9 cellular contexts compared by ENCODE assay signal in the genomic region with DNA sequence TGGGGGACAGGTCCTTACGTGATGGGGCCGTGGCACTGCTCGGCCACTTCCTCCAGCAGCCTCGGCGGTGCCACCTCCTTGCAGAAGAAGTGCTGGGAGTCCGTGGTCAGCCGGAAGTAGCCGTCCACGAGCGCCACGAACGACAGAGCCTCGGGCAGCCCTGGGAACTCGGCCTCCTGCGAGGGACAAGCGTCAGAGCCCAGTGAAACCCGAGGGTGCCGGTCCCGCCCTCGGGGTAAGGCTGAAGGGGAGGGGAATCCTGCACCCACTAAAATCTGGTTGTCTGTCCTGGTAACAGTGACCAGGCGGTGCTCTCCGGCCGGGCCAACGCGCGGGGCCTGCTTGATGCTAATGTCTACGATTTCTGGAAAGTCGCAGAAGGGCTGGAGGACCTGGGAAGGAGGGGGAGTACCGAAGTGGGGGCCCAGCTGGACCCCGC. TPM values are rescaled to one million over a fixed set of nuclear protein-coding genes. Genes with fewer than 3 reads are reported as not detected.
A peak's percentile ranks its signal among the peaks of the same experiment; 100 is the strongest.
DNase-seq lines count a peak whose midpoint lies in the region; ATAC-seq and TF ChIP-seq lines count a peak whose summit lies in the region.
"Had no signal": no experiment of that assay in that cellular context is flagged by ENCODE, and none has a peak within 500 bp of the region (broad histone marks: within the 10 kb centered on the region; RNA-seq: fewer than 3 reads in every experiment).

No MANE protein-coding gene starts in this region.

- no peak for TF ChIP-seq POLR2A in spleen (IDR thresholded peaks at IDR 0.05)

- no peak overlapping the region for H3K27ac Mint-ChIP-seq in activated CD8-positive, alpha-beta T cell treated with anti-CD3 and anti-CD28 coated beads for 36 hours

- peaks cover 73% of the 10 kb centered on the region for H3K36me3 Mint-ChIP-seq in activated CD8-positive, alpha-beta T cell treated with anti-CD3 and anti-CD28 coated beads for 36 hours (ENCODE audit: low read depth)

- DNase-seq in NCI-H2227 (lab: John Stamatoyannopoulos, UW; ENCODE audit: unreplicated experiment): peak; percentile 35
- DNase-seq in NCI-H2227 treated with DMSO at 0.1 percent for 48 hours (lab: John Stamatoyannopoulos, UW): no peak
- DNase-seq in right atrium auricular region (ENCODE audit: low spot score): no peak
- DNase-seq in spleen: peak; percentile 73
- no peak for DNase-seq in activated CD8-positive, alpha-beta T cell treated with anti-CD3 and anti-CD28 coated beads for 36 hours
- no peak for DNase-seq in pons (ENCODE audit: low spot score)

- peak overlapping the region; percentile 23 to 27 for H3K4me3 ChIP-seq in right atrium auricular region
- H3K4me3 ChIP-seq in spleen: no peak overlapping the region

- H3K36me3 ChIP-seq in right atrium auricular region (no peaks in the 10 kb centered on the region), spleen (peaks cover 4 to 83% (median 79%) of the 10 kb centered on the region in 6 donors)

- H3K4me3 Mint-ChIP-seq in activated CD8-positive, alpha-beta T cell treated with anti-CD3 and anti-CD28 coated beads for 36 hours: no peak overlapping the region

- 77 to 88% (median 85%) methylated on average over 23 to 30 of the region's 30 CpGs for WGBS in spleen, 5 donors

- no peak for ATAC-seq in activated CD8-positive, alpha-beta T cell treated with anti-CD3 and anti-CD28 coated beads for 36 hours

- H3K9me3 ChIP-seq in right atrium auricular region (no peaks in the 10 kb centered on the region), spleen (no peaks in the 10 kb centered on the region)

- peaks cover 40% of the 10 kb centered on the region for H3K4me1 Mint-ChIP-seq in activated CD8-positive, alpha-beta T cell treated with anti-CD3 and anti-CD28 coated beads for 36 hours (ENCODE audit: low read depth)

- intact Hi-C loops in spleen (cut with DNase I; ENCODE audit: low total_unique reads): no loop called here
- intact Hi-C loops in activated CD8-positive, alpha-beta T cell treated with anti-CD3 and anti-CD28 coated beads for 36 hours (cut with micrococcal nuclease): no loop called here

- no peak overlapping the region for H3K27ac ChIP-seq in right atrium auricular region
- H3K27ac ChIP-seq in spleen: peak overlapping the region in 1 of 8 donors; percentile 98

- H3K27me3 Mint-ChIP-seq in activated CD8-positive, alpha-beta T cell treated with anti-CD3 and anti-CD28 coated beads for 36 hours: no peaks in the 10 kb centered on the region

- H3K4me1 ChIP-seq in right atrium auricular region (peaks cover 0 to 16% of the 10 kb centered on the region in 2 donors), spleen (peaks cover 12 to 50% (median 37%) of the 10 kb centered on the region in 6 donors)

- H3K9me3 Mint-ChIP-seq in activated CD8-positive, alpha-beta T cell treated with anti-CD3 and anti-CD28 coated beads for 36 hours: no peaks in the 10 kb centered on the region

- CTCF ChIA-PET in activated CD8-positive, alpha-beta T cell treated with anti-CD3 and anti-CD28 coated beads for 36 hours (lab: Charles Lee): no interaction called here

- POLR2A ChIA-PET in activated CD8-positive, alpha-beta T cell treated with anti-CD3 and anti-CD28 coated beads for 36 hours (lab: Charles Lee): interaction anchor here (0.8 to 1.1 kb wide), 2 partner anchors 10 to 121 kb away, joined by 3 read pairs; no protein-coding TSS in a partner anchor

- TF ChIP-seq CTCF in right atrium auricular region (IDR thresholded peaks at IDR 0.05) (no peak), spleen (IDR thresholded peaks at IDR 0.05 in 8 of 11, conservative IDR thresholded peaks at IDR 0.05 in 3 of 11) (no peak)
- no peak for TF ChIP-seq CTCF in activated CD8-positive, alpha-beta T cell treated with anti-CD3 and anti-CD28 coated beads for 36 hours (IDR thresholded peaks at IDR 0.05)

- no peaks in the 10 kb centered on the region for H3K27me3 ChIP-seq in right atrium auricular region
- no peaks in the 10 kb centered on the region for H3K27me3 ChIP-seq in spleen (replicated peaks in 1 of 7)

RNA-seq across cellular contexts. Expression of a gene that starts 6.4 kb away (rescaled TPM):
- total RNA-seq in right atrium auricular region: 1 to 10 TPM in 1 of 2 donors, under 1 TPM in 1; 0.93 to 4.0 TPM
- 100 to 1,000 TPM in 5 of 7 donors, 10 to 100 TPM in 2; 64.3 to 203 (median 147) TPM for total RNA-seq in spleen
- polyA plus RNA-seq in spleen: 10 to 100 TPM; 30.6 to 81.1 (median 58.2) TPM
- 100 to 1,000 TPM; 120 to 126 TPM for total RNA-seq in activated CD8-positive, alpha-beta T cell treated with anti-CD3 and anti-CD28 coated beads for 36 hours

RNA-seq across cellular contexts. Expression of a gene that starts 18.3 kb away (rescaled TPM):
- 100 to 1,000 TPM; 496 to 916 TPM for total RNA-seq in right atrium auricular region
- 1,000 to 10,000 TPM; 1,310 to 2,382 (median 1,642) TPM for total RNA-seq in spleen
- 1,000 to 10,000 TPM; 4,642 to 6,872 (median 5,294) TPM for polyA plus RNA-seq in spleen
- total RNA-seq in activated CD8-positive, alpha-beta T cell treated with anti-CD3 and anti-CD28 coated beads for 36 hours: 1,000 to 10,000 TPM; 3,663 to 3,679 TPM

RNA-seq across cellular contexts. Expression of a gene that starts 20.1 kb away (rescaled TPM):
- not detected for total RNA-seq in right atrium auricular region
- 1 to 10 TPM; 2.1 to 6.3 (median 3.4) TPM for total RNA-seq in spleen
- polyA plus RNA-seq in spleen: 1 to 10 TPM; 2.1 to 3.2 (median 2.6) TPM
- 1 to 10 TPM; 5.9 to 6.9 TPM for total RNA-seq in activated CD8-positive, alpha-beta T cell treated with anti-CD3 and anti-CD28 coated beads for 36 hours
- total RNA-seq: cerebellum, liver had no signal

RNA-seq across cellular contexts. Expression of a gene that starts 30.4 kb away (rescaled TPM):
- total RNA-seq in right atrium auricular region (not detected), spleen (under 1 TPM in 5 of 7 donors, not detected in 2; 0.27 to 0.44 (median 0.32) TPM)
- polyA plus RNA-seq in spleen: under 1 TPM; 0.19 to 0.52 (median 0.30) TPM
- under 1 TPM; 0.87 to 0.99 TPM for total RNA-seq in activated CD8-positive, alpha-beta T cell treated with anti-CD3 and anti-CD28 coated beads for 36 hours
- polyA plus RNA-seq: liver had no signal

RNA-seq across cellular contexts. Expression of a gene that starts 46.5 kb away (rescaled TPM):
- total RNA-seq in right atrium auricular region: not detected
- 1 to 10 TPM in 2 of 7 donors, under 1 TPM in 3, not detected in 2; 0.36 to 1.6 (median 0.88) TPM for total RNA-seq in spleen
- under 1 TPM in 2 of 3 donors, not detected in 1; 0.05 to 0.16 TPM for polyA plus RNA-seq in spleen
- under 1 TPM in 1 of 2 experiments, not detected in 1; 0.20 TPM for total RNA-seq in activated CD8-positive, alpha-beta T cell treated with anti-CD3 and anti-CD28 coated beads for 36 hours
- total RNA-seq: activated CD8-positive, alpha-beta memory T cell treated with anti-CD3 and anti-CD28 coated beads for 36 hours; cerebellum had no signal

Comparison
In these comparisons a context has a peak if more than half of its experiments do, and no peak if none do; other contexts are left out.
1. DNase-seq: peak in NCI-H2227 (single experiment) and spleen (single experiment); none in NCI-H2227 treated with DMSO at 0.1 percent for 48 hours (single experiment), right atrium auricular region (single experiment), activated CD8-positive, alpha-beta T cell treated with anti-CD3 and anti-CD28 coated beads for 36 hours (single experiment) and pons (single experiment).
2. H3K4me3 ChIP-seq: peak in right atrium auricular region (2 of 2); none in spleen (0 of 8).
3. RNA of a gene that starts 6.4 kb away (total RNA-seq): 64.3 to 203 TPM in spleen and 120 to 126 TPM in activated CD8-positive, alpha-beta T cell treated with anti-CD3 and anti-CD28 coated beads for 36 hours; 0.93 to 4.0 TPM in right atrium auricular region; every median in the first group is over 10 times any median in the second.